In the genomic region with DNA sequence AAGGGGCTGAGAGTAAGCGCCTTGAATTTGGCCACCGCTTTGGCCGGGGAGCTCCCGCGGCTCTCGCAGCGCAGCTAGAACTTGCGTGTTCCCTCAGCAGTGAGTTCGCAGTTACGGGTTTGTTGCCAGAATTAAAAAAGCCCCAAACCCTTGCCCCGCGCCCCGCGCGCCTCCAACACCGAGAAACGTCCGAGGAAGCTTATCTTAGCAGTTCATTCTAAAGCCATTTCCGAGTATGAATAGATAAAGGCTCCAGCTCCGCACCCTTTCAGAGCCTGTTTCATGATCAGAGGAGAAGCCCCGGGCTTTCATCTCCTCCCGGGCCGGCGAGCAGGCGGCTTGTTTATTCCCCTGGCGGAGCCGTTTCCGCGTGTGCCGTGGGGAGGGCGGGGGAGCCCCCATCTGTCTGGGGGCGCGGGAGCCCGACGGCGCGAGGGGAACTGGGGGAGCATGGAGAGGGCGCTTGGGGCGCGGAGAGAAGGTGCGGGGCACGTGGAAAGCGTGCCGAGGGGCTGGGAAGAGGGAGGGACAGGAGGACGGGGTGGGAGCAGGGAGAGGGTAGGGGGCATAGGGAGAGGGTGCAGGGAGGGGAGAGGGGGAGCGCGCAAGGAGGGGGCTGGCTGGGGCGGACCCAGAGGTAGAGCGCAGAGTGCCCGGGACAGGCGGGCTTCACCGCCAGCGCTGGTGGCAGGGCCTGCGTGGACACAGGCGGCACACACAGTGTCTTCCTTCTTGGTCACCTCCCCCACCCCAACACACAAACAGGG, we compare ENCODE assay signal across 9 cellular contexts. TPM values are rescaled to one million over a fixed set of nuclear protein-coding genes. Genes with fewer than 3 reads are reported as not detected.
DNase-seq lines count a peak whose midpoint lies in the region; ATAC-seq and TF ChIP-seq lines count a peak whose summit lies in the region.
"Had no signal": no experiment of that assay in that cellular context is flagged by ENCODE, and none has a peak within 500 bp of the region (broad histone marks: within the 10 kb centered on the region; RNA-seq: fewer than 3 reads in every experiment).

No MANE protein-coding gene starts in this region.

- no peaks in the 10 kb centered on the region for H3K9me2 ChIP-seq in Loucy (replicated peaks; ENCODE audit: low read depth, low read length)

- H4K91ac ChIP-seq in trophoblast cell (ENCODE audit: low read depth, low read length) = no peak overlapping the region

- H4K8ac ChIP-seq in trophoblast cell (ENCODE audit: low read depth, low read length) = no peak overlapping the region

- no peaks in the 10 kb centered on the region for H3K79me2 ChIP-seq in Loucy (ENCODE audit: insufficient read depth, low read length)
- H3K79me2 ChIP-seq in fibroblast of lung (ENCODE audit: control insufficient read depth, insufficient read depth, low read length) = peaks cover 100% of the 10 kb centered on the region
- H3K79me2 ChIP-seq in trophoblast cell (ENCODE audit: control insufficient read depth, insufficient read depth, low read length, poor library complexity) = no peaks in the 10 kb centered on the region

- H3K23ac ChIP-seq in trophoblast cell (ENCODE audit: low read length) = no peak overlapping the region

- H3K4ac ChIP-seq in trophoblast cell (ENCODE audit: low read depth, low read length) = no peak overlapping the region

- no peak for ATAC-seq in GM18861 (IDR thresholded peaks at IDR 0.05; ENCODE audit: unreplicated experiment)

- H3K18ac ChIP-seq in trophoblast cell (ENCODE audit: low read length) = no peak overlapping the region

- H2AFZ ChIP-seq in Loucy (ENCODE audit: low read length) = 0 out of 2 replicates have a peak overlapping the region, but pooled peaks have one; percentile 47
- H2AFZ ChIP-seq in fibroblast of lung (ENCODE audit: low read length) = no peak overlapping the region
- H2AFZ ChIP-seq in trophoblast cell (ENCODE audit: insufficient read depth, low read length, poor library complexity) = no peak overlapping the region

- H2AK5ac ChIP-seq in trophoblast cell (ENCODE audit: low read length) = no peak overlapping the region

- peak overlapping the region; percentile 53 for H3K4me3 Mint-ChIP-seq in Calu3 (ENCODE audit: low read depth, unreplicated experiment)

- H3K27me3 Mint-ChIP-seq in Calu3 (ENCODE audit: unreplicated experiment) = peaks cover 77% of the 10 kb centered on the region

- no peaks in the 10 kb centered on the region for H3K36me3 Mint-ChIP-seq in Calu3 (ENCODE audit: insufficient read depth, unreplicated experiment)

- WGBS in trophoblast cell (ENCODE audit: extremely low coverage, insufficient coverage, insufficient read length) = no CpG with 5 or more reads among the region's 55 CpGs

- H3K4me2 ChIP-seq in Loucy (ENCODE audit: low read depth, low read length, poor library complexity, severe bottlenecking) = peak overlapping the region; percentile 46
- H3K4me2 ChIP-seq in fibroblast of lung (ENCODE audit: extremely low read depth, insufficient read depth, low read length) = peak overlapping the region; percentile 81
- H3K4me2 ChIP-seq in trophoblast cell (ENCODE audit: low read length) = peak overlapping the region; percentile 17

- no peak overlapping the region for H3K27ac Mint-ChIP-seq in Calu3 (ENCODE audit: unreplicated experiment)

- no peak overlapping the region for H3K9ac ChIP-seq in Loucy (ENCODE audit: low read depth, low read length, poor library complexity, severe bottlenecking)
- peak overlapping the region; percentile 45 for H3K9ac ChIP-seq in fibroblast of lung (ENCODE audit: insufficient read depth, low read length)
- no peak overlapping the region for H3K9ac ChIP-seq in trophoblast cell (ENCODE audit: low read length)

- no peaks in the 10 kb centered on the region for H3F3A ChIP-seq in Loucy (ENCODE audit: low read depth)

- no peak overlapping the region for H2BK120ac ChIP-seq in trophoblast cell (ENCODE audit: insufficient read depth, low read length, poor library complexity)

- DNase-seq in Calu3 (no peak), fibroblast of lung (ENCODE audit: low read depth in 2 of 2) (no peak), trophoblast cell (no peak), NCI-H2171 treated with DMSO at 0.1 percent for 48 hours (lab: John Stamatoyannopoulos, UW) (no peak)
- DNase-seq in stimulated activated CD4-positive, alpha-beta T cell treated with anti-CD3 and anti-CD28 coated beads, Interleukin-4, amount 100 ng/mL, for 24 hours = no peak
- DNase-seq: kidney glomerular epithelial cell had no signal

- H2BK12ac ChIP-seq in trophoblast cell (ENCODE audit: low read length) = no peak overlapping the region

- CTCF ChIA-PET in Calu3 (lab: Charles Lee) = interaction anchor here (0.5 to 0.7 kb wide), 4 partner anchors 55 to 887 kb away, joined by 3 to 9 read pairs (median 6); no protein-coding TSS in a partner anchor

- H3K4me3 ChIP-seq in Loucy (ENCODE audit: low read length, poor library complexity, severe bottlenecking) = peak overlapping the region; percentile 41
- peak overlapping the region; percentile 7 to 91 (median 32) for H3K4me3 ChIP-seq in fibroblast of lung (replicated peaks in 1 of 4; ENCODE audit: control extremely low read depth in 1 of 4, insufficient read depth in 1 of 4, low read depth in 3 of 4, low read length in 4 of 4)
- H3K4me3 ChIP-seq in trophoblast cell (ENCODE audit: low read depth, low read length) = no peak overlapping the region

- intact Hi-C loops in Calu3 (cut with micrococcal nuclease; ENCODE audit: unreplicated experiment) = no loop called here

- H3K27ac ChIP-seq in fibroblast of lung (ENCODE audit: insufficient read depth, low read length) = peak overlapping the region; percentile 93
- H3K27ac ChIP-seq in trophoblast cell (ENCODE audit: low read depth, low read length) = no peak overlapping the region

- no peak overlapping the region for H3K14ac ChIP-seq in trophoblast cell (ENCODE audit: low read length)

- TF ChIP-seq CTCF in Calu3 (IDR thresholded peaks at IDR 0.05; ENCODE audit: unreplicated experiment) = no peak
- TF ChIP-seq CTCF in Loucy (conservative IDR thresholded peaks at IDR 0.05; ENCODE audit: low read length) = no peak
- no peak for TF ChIP-seq CTCF in fibroblast of lung (conservative IDR thresholded peaks at IDR 0.05 in 1 of 2, IDR thresholded peaks at IDR 0.05 in 1 of 2; ENCODE audit: low read depth in 1 of 2, low read length in 2 of 2)

- no peaks in the 10 kb centered on the region for H3K27me3 ChIP-seq in Loucy (ENCODE audit: insufficient read depth, low read length, poor library complexity, severe bottlenecking)
- H3K27me3 ChIP-seq in fibroblast of lung (ENCODE audit: control insufficient read depth, insufficient read depth, low read length) = no peaks in the 10 kb centered on the region
- H3K27me3 ChIP-seq in trophoblast cell (ENCODE audit: insufficient read depth, low read length) = peaks cover 61% of the 10 kb centered on the region

- H3K36me3 ChIP-seq in Loucy (ENCODE audit: insufficient read depth, low read length) (no peaks in the 10 kb centered on the region), fibroblast of lung (ENCODE audit: control insufficient read depth, insufficient read depth, low read length) (peaks cover 4% of the 10 kb centered on the region), trophoblast cell (ENCODE audit: control insufficient read depth in 1 of 2, insufficient read depth in 2 of 2, low read length in 2 of 2) (no peaks in the 10 kb centered on the region)

- no peaks in the 10 kb centered on the region for H3K9me3 Mint-ChIP-seq in Calu3 (ENCODE audit: low read depth, unreplicated experiment)

- H4K20me1 ChIP-seq in Loucy (ENCODE audit: insufficient read depth, low read length, poor library complexity, severe bottlenecking) (no peaks in the 10 kb centered on the region), fibroblast of lung (ENCODE audit: control insufficient read depth, extremely low read depth, insufficient read depth, low read length) (no peaks in the 10 kb centered on the region)

- no peak overlapping the region for H4K12ac ChIP-seq in trophoblast cell (ENCODE audit: low read depth, low read length)

- no peak overlapping the region for H2BK5ac ChIP-seq in trophoblast cell (ENCODE audit: low read depth, low read length, poor library complexity)

- H3K4me1 Mint-ChIP-seq in Calu3 (ENCODE audit: low read depth, unreplicated experiment) = no peaks in the 10 kb centered on the region

- H3K4me1 ChIP-seq in Loucy (ENCODE audit: insufficient read depth, low read length, poor library complexity, severe bottlenecking) (peaks cover 17% of the 10 kb centered on the region), fibroblast of lung (ENCODE audit: control insufficient read depth, extremely low read depth, insufficient read depth, low read length) (peaks cover 61% of the 10 kb centered on the region), trophoblast cell (ENCODE audit: control insufficient read depth in 1 of 2, insufficient read depth in 2 of 2, low read length in 2 of 2) (peaks cover 3 to 5% of the 10 kb centered on the region in 2 experiments)

- BruUV-seq in Calu3 (replicated peaks; lab: Mats Ljungman, UMichigan) = no TSS peak

- no peaks in the 10 kb centered on the region for H3K79me1 ChIP-seq in trophoblast cell (ENCODE audit: low read length)

- no peaks in the 10 kb centered on the region for H3K9me3 ChIP-seq in Loucy (ENCODE audit: insufficient read depth, low read depth, low read length)
- H3K9me3 ChIP-seq in fibroblast of lung (ENCODE audit: control insufficient read depth, insufficient read depth, low read depth, low read length) = no peaks in the 10 kb centered on the region
- peaks cover 7% of the 10 kb centered on the region for H3K9me3 ChIP-seq in trophoblast cell (ENCODE audit: insufficient read depth, low read depth, low read length)

RNA-seq across cellular contexts. Expression of a gene that starts 9.9 kb away (rescaled TPM):
- total RNA-seq in Calu3 (2022) (not detected in 2 replicates), fibroblast of lung (35.2 and 44.1 TPM in 2 replicates)
- polyA plus RNA-seq in fibroblast of lung = 84.3 and 93.9 TPM in 2 replicates
- polyA plus RNA-seq in fibroblast of lung (2012) = 55.1 and 85.4 TPM in 2 replicates
- 133 and 151 TPM in 2 replicates for polyA minus RNA-seq in fibroblast of lung (ENCODE audit: low replicate concordance)
- 0.93 and 0.97 TPM in 2 replicates for polyA plus RNA-seq in trophoblast cell (2013)
- total RNA-seq: RPMI7951 had no signal

Comparison
In these comparisons a context has a peak if more than half of its experiments do, and no peak if none do; other contexts are left out.
1. H3K4me2 ChIP-seq: peak in every context shown above with its lines; median percentile 81 in fibroblast of lung; 46 in Loucy; 17 in trophoblast cell.
2. RNA of a gene that starts 9.9 kb away (total RNA-seq): 35.2 to 44.1 TPM in fibroblast of lung; not detected in Calu3; every median in the first group is over 10 times any median in the second.